ENCODE assay signal across 13 cellular contexts in genomic region chr7:76352193-76352592, GRCh38. TPM values are rescaled to one million over a fixed set of nuclear protein-coding genes. Genes with fewer than 3 reads are reported as not detected.
DNase-seq lines count a peak whose midpoint lies in the region; ATAC-seq and TF ChIP-seq lines count a peak whose summit lies in the region.
"Had no signal": no experiment of that assay in that cellular context is flagged by ENCODE, and none has a peak within 500 bp of the region (broad histone marks: within the 10 kb centered on the region; RNA-seq: fewer than 3 reads in every experiment).

No MANE protein-coding gene starts in this region.

- H3K27ac ChIP-seq in AG04450 (ENCODE audit: low read depth, low read length) (peak overlapping the region; percentile 34), adrenal gland (peak overlapping the region in 3 of 5 donors; percentile 31 to 40 (median 35))

- H3K9me3 ChIP-seq in AG04450 (ENCODE audit: control insufficient read depth, insufficient read depth, low read length), result peaks cover 4% of the 10 kb centered on the region; the same call in 1 of the 2 replicates
- no peaks in the 10 kb centered on the region for H3K9me3 ChIP-seq in adrenal gland (replicated peaks in 1 of 3)

- CTCF ChIA-PET in AG04450 (lab: Charles Lee), result no interaction called here
- CTCF ChIA-PET in GM10248 (lab: Yijun Ruan, JAX), result interaction anchor here (1.1 to 3.3 kb wide), 9 partner anchors 9 to 61 kb away, joined by 3 to 7 read pairs (median 5); no protein-coding TSS in a partner anchor

- H3K36me3 ChIP-seq in adrenal gland (replicated peaks in 1 of 2), result peaks cover 0 to 18% of the 10 kb centered on the region in 2 donors

- POLR2A ChIA-PET in AG04450 (lab: Yijun Ruan, JAX) (interaction anchor here (0.6 to 1.1 kb wide), 3 partner anchors 34 to 60 kb away, joined by 3 to 6 read pairs (median 3); no protein-coding TSS in a partner anchor), GM10248 (lab: Yijun Ruan, JAX) (interaction anchor here (1.8 kb wide), 1 partner anchor 13 kb away, joined by 4 read pairs; no protein-coding TSS in a partner anchor)

- TF ChIP-seq POLR2A in adrenal gland (IDR thresholded peaks at IDR 0.05), result peak in 1 of 2 donors; percentile 53

- peaks cover 46 to 96% of the 10 kb centered on the region in 2 donors for H3K4me1 ChIP-seq in adrenal gland (replicated peaks in 1 of 2)

- H3K4me3 ChIP-seq in AG04450 (ENCODE audit: low read depth, low read length), result no peak overlapping the region
- H3K4me3 ChIP-seq in adrenal gland, result peak overlapping the region in 1 of 4 donors; percentile 9

- intact Hi-C loops in adrenal gland (cut with DNase I), result no loop called here

- H3K27me3 ChIP-seq in AG04450 (ENCODE audit: control insufficient read depth, insufficient read depth, low read length) (no peaks in the 10 kb centered on the region), adrenal gland (no peaks in the 10 kb centered on the region)

- DNase-seq in AG04450 (ENCODE audit: low read depth, low spot score) (no peak), GM10248 (ENCODE audit: extremely low spot score) (peak; percentile 35), adrenal gland (peak in 6 of 7 donors; percentile 50 to 78 (median 68)), myocyte (ENCODE audit: low read depth) (peak; percentile 97), NCI-H2081 treated with DMSO at 0.1 percent for 48 hours (lab: John Stamatoyannopoulos, UW) (no peak)
- DNase-seq in stimulated activated naive CD8-positive, alpha-beta T cell treated with anti-CD3 and anti-CD28 coated beads, Interleukin-15, Interleukin-2, amounts not matched to agents 100 U/mL and 50 U/mL, for 24 hours, result no peak
- DNase-seq: activated effector memory CD4-positive, alpha-beta T cell treated with Interleukin-2 at 50 U/mL for 16 hours; DMS153; islet precursor cell; NCI-H510A; stimulated activated naive B cell treated with anti-CD40 and anti-IgM and Interleukin-4, amounts not matched to agents 10 μg/mL and 1 μg/mL and 100 μg/mL, for 72 hours had no signal

- 32 to 43% (median 36%) methylated on average over 6 of the region's 6 CpGs for WGBS in adrenal gland, 4 donors

- no peak for ATAC-seq in stimulated activated naive CD8-positive, alpha-beta T cell treated with anti-CD3 and anti-CD28 coated beads, Interleukin-15, Interleukin-2, amounts not matched to agents 100 U/mL and 50 U/mL, for 24 hours
- no peak for ATAC-seq in HG03521 (IDR thresholded peaks at IDR 0.05; ENCODE audit: unreplicated experiment)
- ATAC-seq: natural killer cell treated with Interleukin-12 subunit alpha and Interleukin-12 subunit beta and Interleukin-15 and Interleukin-18, amount 100 ng/mL, for 72 hours; stimulated activated naive B cell treated with anti-CD40 and anti-IgM and Interleukin-4, amounts not matched to agents 10 μg/mL and 1 μg/mL and 100 μg/mL, for 72 hours had no signal

- TF ChIP-seq CTCF in AG04450 (IDR thresholded peaks at IDR 0.05; ENCODE audit: low read depth, low read length) (no peak), GM10248 (IDR thresholded peaks at IDR 0.05; ENCODE audit: control extremely low read depth, extremely low read depth, low read depth, missing control alignments) (no peak), adrenal gland (IDR thresholded peaks at IDR 0.05) (no peak)

RNA-seq across cellular contexts. Expression of gene YWHAG, which starts 6.6 kb away (rescaled TPM):
- polyA plus RNA-seq in AG04450 (2011; rRNA removed) (91.5 and 91.6 TPM in 2 replicates), adrenal gland (100 to 1,000 TPM in 1 of 3 donors, 10 to 100 TPM in 2; 50.5 to 309 (median 68.6) TPM)
- polyA minus RNA-seq in AG04450 (2011; rRNA and poly(A)+ RNA removed), result 117 and 129 TPM in 2 replicates
- total RNA-seq in adrenal gland (100 to 1,000 TPM in 5 of 8 donors, 10 to 100 TPM in 3; 79.5 to 272 (median 130) TPM), myocyte (258 and 294 TPM in 2 replicates)
- polyA plus RNA-seq in myocyte (2012), result 330 TPM

RNA-seq across cellular contexts. Expression of gene HSPB1, which starts 49.7 kb away (rescaled TPM):
- 290 and 526 TPM in 2 replicates for polyA plus RNA-seq in AG04450 (2011; rRNA removed)
- polyA minus RNA-seq in AG04450 (2011; rRNA and poly(A)+ RNA removed), result 75.3 and 81.1 TPM in 2 replicates
- 1,000 to 10,000 TPM in 1 of 8 donors, 100 to 1,000 TPM in 7; 184 to 1,192 (median 768) TPM for total RNA-seq in adrenal gland
- polyA plus RNA-seq in adrenal gland, result 1,000 to 10,000 TPM in 2 of 3 donors, 10 to 100 TPM in 1; 83.3 to 2,276 (median 1,235) TPM
- total RNA-seq in myocyte, result 702 and 809 TPM in 2 replicates
- 2,326 TPM for polyA plus RNA-seq in myocyte (2012)

RNA-seq across cellular contexts. Expression of gene SSC4D, which starts 57.3 kb away (rescaled TPM):
- polyA plus RNA-seq in AG04450 (2011; rRNA removed), result 0.45 and 0.57 TPM in 2 replicates
- polyA minus RNA-seq in AG04450 (2011; rRNA and poly(A)+ RNA removed), result 0.35 and 0.92 TPM in 2 replicates
- 1 to 10 TPM in 7 of 8 donors, under 1 TPM in 1; 0.60 to 4.5 (median 1.9) TPM for total RNA-seq in adrenal gland
- polyA plus RNA-seq in adrenal gland, result 1 to 10 TPM in 2 of 3 donors, under 1 TPM in 1; 0.93 to 8.3 (median 3.9) TPM
- 0.88 TPM in 1 of 2 replicates, not detected in the other for total RNA-seq in myocyte
- 0.90 TPM for polyA plus RNA-seq in myocyte (2012)

Comparison
In these comparisons a context has a peak if more than half of its experiments do, and no peak if none do; other contexts are left out.
1. DNase-seq: peak in GM10248 (single experiment), adrenal gland (6 of 7) and myocyte (single experiment); none in AG04450 (single experiment), stimulated activated naive CD8-positive, alpha-beta T cell treated with anti-CD3 and anti-CD28 coated beads, Interleukin-15, Interleukin-2, amounts not matched to agents 100 U/mL and 50 U/mL, for 24 hours (single experiment) and NCI-H2081 treated with DMSO at 0.1 percent for 48 hours (single experiment).